8 cellular contexts compared by ENCODE assay signal in genomic region chr3:183298708-183299153, GRCh38. TPM values are rescaled to one million over a fixed set of nuclear protein-coding genes. Genes with fewer than 3 reads are reported as not detected.
DNase-seq lines count a peak whose midpoint lies in the region; ATAC-seq lines count a peak whose summit lies in the region.

No MANE protein-coding gene starts in this region.

- no peaks in the 10 kb centered on the region for H3K9me3 ChIP-seq in naive thymus-derived CD4-positive, alpha-beta T cell (ENCODE audit: control insufficient read depth in 2 of 3, low read length in 3 of 3)

- no peak overlapping the region for H3K27ac ChIP-seq in naive thymus-derived CD4-positive, alpha-beta T cell (ENCODE audit: low read depth, low read length)

- no peak overlapping the region for H3K4me3 Mint-ChIP-seq in naive thymus-derived CD4-positive, alpha-beta T cell

- no peaks in the 10 kb centered on the region for H3K9me3 Mint-ChIP-seq in naive thymus-derived CD4-positive, alpha-beta T cell
- H3K9me3 Mint-ChIP-seq in activated naive CD4-positive, alpha-beta T cell treated with anti-CD3 and anti-CD28 coated beads, Interleukin-2, amount 50 U/mL, for 72 hours, result no peaks in the 10 kb centered on the region

- H3K27ac Mint-ChIP-seq in naive thymus-derived CD4-positive, alpha-beta T cell, result no peak overlapping the region
- H3K27ac Mint-ChIP-seq in activated naive CD4-positive, alpha-beta T cell treated with anti-CD3 and anti-CD28 coated beads, Interleukin-2, amount 50 U/mL, for 72 hours, result no peak overlapping the region

- H3K4me3 ChIP-seq in naive thymus-derived CD4-positive, alpha-beta T cell (ENCODE audit: low read length), result no peak overlapping the region

- no peaks in the 10 kb centered on the region for H3K4me1 ChIP-seq in naive thymus-derived CD4-positive, alpha-beta T cell (ENCODE audit: control insufficient read depth in 2 of 2, insufficient read depth in 2 of 2, low read length in 2 of 2)

- H3K4me1 Mint-ChIP-seq in naive thymus-derived CD4-positive, alpha-beta T cell, result peaks cover 0 to 21% (median 0%) of the 10 kb centered on the region in 7 donors

- H3K36me3 Mint-ChIP-seq in naive thymus-derived CD4-positive, alpha-beta T cell, result peaks cover 0 to 4% (median 0%) of the 10 kb centered on the region in 5 donors
- peaks cover 0 to 6% of the 10 kb centered on the region in 2 donors for H3K36me3 Mint-ChIP-seq in activated naive CD4-positive, alpha-beta T cell treated with anti-CD3 and anti-CD28 coated beads, Interleukin-2, amount 50 U/mL, for 72 hours

- intact Hi-C loops in naive thymus-derived CD4-positive, alpha-beta T cell (cut with micrococcal nuclease), result no loop called here

- no peaks in the 10 kb centered on the region for H3K27me3 ChIP-seq in naive thymus-derived CD4-positive, alpha-beta T cell (ENCODE audit: control insufficient read depth in 2 of 2, insufficient read depth in 2 of 2, low read length in 2 of 2)

- CTCF ChIA-PET in naive thymus-derived CD4-positive, alpha-beta T cell (lab: Charles Lee), result no interaction called here

- POLR2A ChIA-PET in naive thymus-derived CD4-positive, alpha-beta T cell (lab: Charles Lee), result no interaction called here

- no peaks in the 10 kb centered on the region for H3K36me3 ChIP-seq in naive thymus-derived CD4-positive, alpha-beta T cell (ENCODE audit: control insufficient read depth in 2 of 3, insufficient read depth in 3 of 3, low read length in 3 of 3)

- H3K27me3 Mint-ChIP-seq in naive thymus-derived CD4-positive, alpha-beta T cell, result no peaks in the 10 kb centered on the region

- ATAC-seq in naive thymus-derived CD4-positive, alpha-beta T cell, result peak; percentile 75
- no peak for ATAC-seq in activated naive CD4-positive, alpha-beta T cell treated with anti-CD3 and anti-CD28 coated beads, Interleukin-2, amount 50 U/mL, for 72 hours

- DNase-seq in GM03348 (ENCODE audit: low spot score) (peak; percentile 81), NCI-H69 (lab: John Stamatoyannopoulos, UW) (peak; percentile 96), ecto neural progenitor cell (ENCODE audit: low spot score) (peak; percentile 62), RPMI8226 (no peak), OCI-M2 (lab: John Stamatoyannopoulos, UW; ENCODE audit: unreplicated experiment) (no peak), NCI-H510A treated with DMSO at 0.1 percent for 48 hours (lab: John Stamatoyannopoulos, UW) (no peak)
- DNase-seq in naive thymus-derived CD4-positive, alpha-beta T cell, result no peak
- DNase-seq in activated naive CD4-positive, alpha-beta T cell treated with anti-CD3 and anti-CD28 coated beads, Interleukin-2, amount 50 U/mL, for 72 hours (ENCODE audit: low spot score in 2 of 2), result no peak

RNA-seq across cellular contexts. Expression of gene B3GNT5, which starts 45.7 kb away (rescaled TPM):
- total RNA-seq in naive thymus-derived CD4-positive, alpha-beta T cell, result 10 to 100 TPM in 1 of 5 experiments, 1 to 10 TPM in 2, under 1 TPM in 2; 0.22 to 13.1 (median 1.5) TPM
- not detected for polyA plus RNA-seq in naive thymus-derived CD4-positive, alpha-beta T cell
- 10 to 100 TPM; 12.4 to 56.4 TPM for total RNA-seq in activated naive CD4-positive, alpha-beta T cell treated with anti-CD3 and anti-CD28 coated beads, Interleukin-2, amount 50 U/mL, for 72 hours

Comparison
In these comparisons a context has a peak if more than half of its experiments do, and no peak if none do; other contexts are left out.
1. DNase-seq: peak in GM03348 (single experiment), NCI-H69 (single experiment) and ecto neural progenitor cell (single experiment); none in naive thymus-derived CD4-positive, alpha-beta T cell (0 of 9), RPMI8226 (single experiment), OCI-M2 (single experiment), NCI-H510A treated with DMSO at 0.1 percent for 48 hours (single experiment) and activated naive CD4-positive, alpha-beta T cell treated with anti-CD3 and anti-CD28 coated beads, Interleukin-2, amount 50 U/mL, for 72 hours (0 of 2).